In genomic region chr11:64241430-64242153, GRCh38 we compare ENCODE assay signal across 1 cellular context.
TF ChIP-seq lines count a peak whose summit lies in the region.

No MANE protein-coding gene starts in this region.

TF ChIP-seq in HepG2, 621 proteins besides CTCF, POLR2A, EP300 and RAD21 (continued from another document and continues in another):
- TF ChIP-seq THRA (CRISPR knock-in tag; IDR thresholded peaks at IDR 0.05; ENCODE audit: borderline replicate concordance), result 0 out of 2 replicates have a peak, but pooled peaks have one; percentile 6
- no peak for TF ChIP-seq POLR2AphosphoS2 (IDR thresholded peaks at IDR 0.05; ENCODE audit: low read depth, low read length)
- peak; percentile 55 for TF ChIP-seq SP4 (CRISPR knock-in tag; IDR thresholded peaks at IDR 0.05)
- peak; percentile 37; the same call in 1 of the 2 replicates for TF ChIP-seq TFE3 (CRISPR knock-in tag; IDR thresholded peaks at IDR 0.05)
- TF ChIP-seq FOXK2 (IDR thresholded peaks at IDR 0.05), result no peak
- peak; percentile 73; the same call in 1 of the 2 replicates for TF ChIP-seq POLR2AphosphoS5 (IDR thresholded peaks at IDR 0.05; ENCODE audit: low read depth, low read length)
- no peak for TF ChIP-seq SP1 (IDR thresholded peaks at IDR 0.05)
- peak; percentile 78 for TF ChIP-seq SP1 (CRISPR knock-in tag; IDR thresholded peaks at IDR 0.05)
- TF ChIP-seq ZNF513 (CRISPR knock-in tag; conservative IDR thresholded peaks at IDR 0.05), result no peak
- peak; percentile 47 for TF ChIP-seq ZNF790 (CRISPR knock-in tag; IDR thresholded peaks at IDR 0.05; ENCODE audit: borderline replicate concordance)
- peak; percentile 66 for TF ChIP-seq TAF1 (CRISPR knock-in tag; IDR thresholded peaks at IDR 0.05)
- TF ChIP-seq NFE2L2 (IDR thresholded peaks at IDR 0.05; ENCODE audit: low read length), result no peak
- TF ChIP-seq NFAT5 (CRISPR knock-in tag; IDR thresholded peaks at IDR 0.05), result peak; percentile 56; the same call in 1 of the 2 replicates
- TF ChIP-seq ZNF563 (CRISPR knock-in tag; IDR thresholded peaks at IDR 0.05), result peak; percentile 25; the same call in 1 of the 2 replicates
- 0 out of 2 replicates have a peak, but pooled peaks have one; percentile 31 for TF ChIP-seq ZBTB38 (CRISPR knock-in tag; IDR thresholded peaks at IDR 0.05)
- TF ChIP-seq TOE1 (CRISPR knock-in tag; IDR thresholded peaks at IDR 0.05), result no peak
- peak; percentile 63; the same call in 1 of the 2 replicates for TF ChIP-seq TBX3 (IDR thresholded peaks at IDR 0.05; ENCODE audit: borderline replicate concordance)
- 0 out of 2 replicates have a peak, but pooled peaks have one; percentile 26 for TF ChIP-seq ZNF580 (CRISPR knock-in tag; IDR thresholded peaks at IDR 0.05; ENCODE audit: borderline replicate concordance, low read depth)
- TF ChIP-seq CAMTA2 (CRISPR knock-in tag; IDR thresholded peaks at IDR 0.05; ENCODE audit: borderline replicate concordance), result no peak
- TF ChIP-seq NAIF1 (CRISPR knock-in tag; IDR thresholded peaks at IDR 0.05; ENCODE audit: borderline replicate concordance), result 0 out of 2 replicates have a peak, but pooled peaks have one; percentile 43
- peak; percentile 60; the same call in 1 of the 2 replicates for TF ChIP-seq ZNF777 (CRISPR knock-in tag; IDR thresholded peaks at IDR 0.05)
- peak; percentile 55; the same call in 1 of the 2 replicates for TF ChIP-seq ZNF776 (CRISPR knock-in tag; IDR thresholded peaks at IDR 0.05)
- TF ChIP-seq TFDP2 (CRISPR knock-in tag; IDR thresholded peaks at IDR 0.05), result peak; percentile 44; the same call in 1 of the 2 replicates
- peak; percentile 35; the same call in 1 of the 2 replicates for TF ChIP-seq ETV5 (CRISPR knock-in tag; IDR thresholded peaks at IDR 0.05; ENCODE audit: borderline replicate concordance)
- no peak for TF ChIP-seq NR2F2 (IDR thresholded peaks at IDR 0.05; ENCODE audit: borderline replicate concordance, low read depth)
- TF ChIP-seq ZNF607 (CRISPR knock-in tag; IDR thresholded peaks at IDR 0.05; ENCODE audit: borderline replicate concordance), result peak; percentile 48; the same call in 1 of the 2 replicates
- no peak for TF ChIP-seq TCF12 (IDR thresholded peaks at IDR 0.05)
- TF ChIP-seq TCF12 (CRISPR knock-in tag; IDR thresholded peaks at IDR 0.05), result peak; percentile 75; the same call in 1 of the 2 replicates
- TF ChIP-seq HNF1A (IDR thresholded peaks at IDR 0.05; ENCODE audit: low read depth), result no peak
- TF ChIP-seq HNF1A (CRISPR knock-in tag; IDR thresholded peaks at IDR 0.05; ENCODE audit: borderline replicate concordance), result peak; percentile 54
- peak; percentile 50; the same call in 1 of the 2 replicates for TF ChIP-seq ZNF768 (CRISPR knock-in tag; IDR thresholded peaks at IDR 0.05)
- TF ChIP-seq DRAP1 (CRISPR knock-in tag; IDR thresholded peaks at IDR 0.05), result peak; percentile 74
- 0 out of 2 replicates have a peak, but pooled peaks have one; percentile 51 for TF ChIP-seq CREBL2 (CRISPR knock-in tag; IDR thresholded peaks at IDR 0.05; ENCODE audit: borderline replicate concordance)
- 0 out of 2 replicates have a peak, but pooled peaks have one; percentile 53 for TF ChIP-seq KAT8 (CRISPR knock-in tag; IDR thresholded peaks at IDR 0.05)
- 0 out of 2 replicates have a peak, but pooled peaks have one; percentile 17 for TF ChIP-seq ZNF510 (CRISPR knock-in tag; IDR thresholded peaks at IDR 0.05; ENCODE audit: low read depth)
- no peak for TF ChIP-seq ZSCAN25 (CRISPR knock-in tag; IDR thresholded peaks at IDR 0.05)
- TF ChIP-seq ZNF598 (CRISPR knock-in tag; IDR thresholded peaks at IDR 0.05; ENCODE audit: borderline replicate concordance), result peak; percentile 44; the same call in 1 of the 2 replicates
- TF ChIP-seq RBFOX2 (IDR thresholded peaks at IDR 0.05; ENCODE audit: low read depth, low read length), result peak; percentile 69
- TF ChIP-seq ZNF713 (CRISPR knock-in tag; IDR thresholded peaks at IDR 0.05), result 0 out of 2 replicates have a peak, but pooled peaks have one; percentile 21
- no peak for TF ChIP-seq CENPT (CRISPR knock-in tag; IDR thresholded peaks at IDR 0.05; ENCODE audit: low read depth)
- TF ChIP-seq CCDC6 (CRISPR knock-in tag; IDR thresholded peaks at IDR 0.05), result 0 out of 2 replicates have a peak, but pooled peaks have one; percentile 63
- peak; percentile 77 for TF ChIP-seq HES4 (CRISPR knock-in tag; IDR thresholded peaks at IDR 0.05; ENCODE audit: borderline replicate concordance)
- TF ChIP-seq RNF219 (CRISPR knock-in tag; IDR thresholded peaks at IDR 0.05), result no peak
